In the genomic region with DNA sequence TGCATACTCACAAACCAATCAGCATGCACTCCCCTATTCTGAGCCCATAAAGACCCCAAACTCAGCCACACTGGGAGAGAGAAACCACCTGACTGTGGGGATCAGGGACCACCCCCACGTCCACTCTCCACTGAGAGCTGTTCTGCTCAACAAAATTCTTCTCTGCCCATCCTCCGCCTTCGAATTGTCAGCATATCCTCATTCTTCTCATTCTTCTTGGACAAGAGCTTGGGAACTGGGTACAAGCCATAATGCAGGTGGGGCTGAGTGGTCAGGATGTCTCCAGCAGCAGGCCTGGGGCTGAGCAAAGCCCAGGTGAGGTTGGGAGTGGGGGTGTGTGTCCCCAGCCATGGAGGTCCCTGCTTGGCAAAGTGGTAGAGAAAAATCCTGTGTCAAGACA, we compare ENCODE assay signal across 20 cellular contexts.
"Had no signal": no experiment of that assay in that cellular context is flagged by ENCODE, and none has a peak within 500 bp of the region (broad histone marks: within the 10 kb centered on the region; RNA-seq: fewer than 3 reads in every experiment).

No MANE protein-coding gene starts in this region.

- H3K4me1 Mint-ChIP-seq: central memory CD8-positive, alpha-beta T cell; neural crest cell; T-helper 17 cell had no signal

- H3K4me3 ChIP-seq: ascending aorta, coronary artery, gastrocnemius medialis, left ventricle myocardium inferior, prostate gland, SJSA1, stomach, upper lobe of left lung had no signal

- H3K27ac Mint-ChIP-seq: activated CD4-positive, alpha-beta T cell treated with anti-CD3 and anti-CD28 coated beads for 36 hours; activated naive CD4-positive, alpha-beta T cell treated with anti-CD3 and anti-CD28 coated beads, Interleukin-2, amount 10 ng/mL, durations not matched to agents 7 days and 5 days; activated T-helper 1 cell treated with anti-CD3 and anti-CD28 coated beads, Interleukin-12 subunit alpha, Interleukin-12 subunit beta, Interleukin-2, Interleukin-4 antibody, amounts not matched to agents 30 ng/mL and 10 ng/mL and 1 ng/mL, durations not matched to agents 14 hours and 24 hours and 36 hours; T-helper 17 cell had no signal

- H3K27ac ChIP-seq: ascending aorta, coronary artery, gastrocnemius medialis, left ventricle myocardium inferior, prostate gland, SJSA1, stomach, upper lobe of left lung had no signal

- DNase-seq: activated CD4-positive, alpha-beta T cell treated with anti-CD3 and anti-CD28 coated beads for 36 hours; activated CD4-positive, alpha-beta T cell treated with anti-CD3 and anti-CD28 coated beads, Interleukin-2, amount 50 U/mL, for 48 hours; activated naive CD4-positive, alpha-beta T cell treated with anti-CD3 and anti-CD28 coated beads, Interleukin-2, amount 10 ng/mL, durations not matched to agents 7 days and 5 days; gastrocnemius medialis; head of caudate nucleus; kidney; left ventricle myocardium inferior; mammary epithelial cell; right cardiac atrium; stomach; T-helper 17 cell; upper lobe of left lung had no signal

- H3K4me1 ChIP-seq: ascending aorta, gastrocnemius medialis, left ventricle myocardium inferior, prostate gland, SJSA1 had no signal

- H3K36me3 ChIP-seq: ascending aorta, gastrocnemius medialis, left ventricle myocardium inferior, prostate gland, SJSA1, stomach, upper lobe of left lung had no signal

- H3K27me3 ChIP-seq: ascending aorta, gastrocnemius medialis, SJSA1, stomach, upper lobe of left lung had no signal

- H3K4me3 Mint-ChIP-seq: activated CD4-positive, alpha-beta T cell treated with anti-CD3 and anti-CD28 coated beads for 36 hours; activated naive CD4-positive, alpha-beta T cell treated with anti-CD3 and anti-CD28 coated beads, Interleukin-2, amount 10 ng/mL, durations not matched to agents 7 days and 5 days; activated T-helper 1 cell treated with anti-CD3 and anti-CD28 coated beads, Interleukin-12 subunit alpha, Interleukin-12 subunit beta, Interleukin-2, Interleukin-4 antibody, amounts not matched to agents 30 ng/mL and 10 ng/mL and 1 ng/mL, durations not matched to agents 14 hours and 24 hours and 36 hours; central memory CD8-positive, alpha-beta T cell; neural crest cell; T-helper 17 cell had no signal

- H3K27me3 Mint-ChIP-seq: activated CD4-positive, alpha-beta T cell treated with anti-CD3 and anti-CD28 coated beads for 36 hours; central memory CD8-positive, alpha-beta T cell; T-helper 17 cell had no signal

- H3K9me3 ChIP-seq: gastrocnemius medialis, prostate gland had no signal

- ATAC-seq: activated CD4-positive, alpha-beta T cell treated with anti-CD3 and anti-CD28 coated beads for 36 hours; esophagus mucosa; gastrocnemius medialis; right cardiac atrium had no signal
